In genomic region chr3:180322829-180323228, GRCh38 we compare ENCODE assay signal across 20 cellular contexts.
"Had no signal": no experiment of that assay in that cellular context is flagged by ENCODE, and none has a peak within 500 bp of the region (broad histone marks: within the 10 kb centered on the region; RNA-seq: fewer than 3 reads in every experiment).

No MANE protein-coding gene starts in this region.

- H3K4me1 ChIP-seq: esophagus muscularis mucosa, foreskin keratinocyte, gastroesophageal sphincter, left lung, lower lobe of right lung had no signal

- H3K4me3 ChIP-seq: coronary artery, dorsolateral prefrontal cortex, esophagus muscularis mucosa, gastroesophageal sphincter, hepatocyte, left lung, lower lobe of right lung, mucosa of descending colon had no signal

- H3K4me3 Mint-ChIP-seq: immature natural killer cell, mesothelial cell of epicardium, naive B cell had no signal

- DNase-seq: dermis blood vessel endothelial cell; dorsolateral prefrontal cortex; effector CD4-positive, alpha-beta T cell; effector memory CD4-positive, alpha-beta T cell; hypothalamus; immature natural killer cell; islet precursor cell; left cardiac atrium; left ventricle myocardium superior; lower lobe of right lung; mesenchymal stem cell; mucosa of descending colon; naive B cell had no signal

- H3K27ac Mint-ChIP-seq: immature natural killer cell, mesothelial cell of epicardium, naive B cell had no signal

- ATAC-seq: foreskin keratinocyte, gastroesophageal sphincter, left cardiac atrium, left lung, left ventricle myocardium superior, lower lobe of right lung, mucosa of descending colon had no signal

- H3K36me3 Mint-ChIP-seq: mesothelial cell of epicardium, naive B cell had no signal

- H3K36me3 ChIP-seq: esophagus muscularis mucosa, gastroesophageal sphincter, left lung, lower lobe of right lung had no signal

- H3K27ac ChIP-seq: coronary artery, dorsolateral prefrontal cortex, esophagus muscularis mucosa, foreskin keratinocyte, gastroesophageal sphincter, hepatocyte, left lung, lower lobe of right lung had no signal

- H3K4me2 ChIP-seq: hepatocyte had no signal

- H3K27me3 ChIP-seq: dorsolateral prefrontal cortex, esophagus muscularis mucosa, foreskin keratinocyte, gastroesophageal sphincter, hepatocyte, left lung had no signal

- H3K9me3 ChIP-seq: esophagus muscularis mucosa, gastroesophageal sphincter, left lung, lower lobe of right lung had no signal

- H3K27me3 Mint-ChIP-seq: naive B cell had no signal

- H3K4me1 Mint-ChIP-seq: immature natural killer cell, mesothelial cell of epicardium, naive B cell had no signal

- H3K9me3 Mint-ChIP-seq: mesothelial cell of epicardium had no signal

- H2AFZ ChIP-seq: hepatocyte had no signal
